ENCODE assay signal across 27 cellular contexts in genomic region chr3:145522179-145522578, GRCh38.
"Had no signal": no experiment of that assay in that cellular context is flagged by ENCODE, and none has a peak within 500 bp of the region (broad histone marks: within the 10 kb centered on the region; RNA-seq: fewer than 3 reads in every experiment).

No MANE protein-coding gene starts in this region.

- H3K36me3 ChIP-seq: left lung, lower lobe of right lung, neural progenitor cell, ovary, right atrium auricular region, sigmoid colon, spleen, tibial nerve, vagina had no signal

- H3K27ac ChIP-seq: left lung, lower lobe of right lung, neural progenitor cell, ovary, right atrium auricular region, sigmoid colon, spleen, tibial nerve, vagina had no signal

- H3K36me3 Mint-ChIP-seq: mesothelial cell of epicardium; naive B cell; natural killer cell; neural progenitor cell; stimulated activated naive B cell treated with anti-CD40 and anti-IgM and Interleukin-4, amounts not matched to agents 10 μg/mL and 1 μg/mL and 100 μg/mL, for 72 hours; type B pancreatic cell had no signal

- H3K4me3 ChIP-seq: left lung, lower lobe of right lung, neural progenitor cell, ovary, right atrium auricular region, sigmoid colon, spleen, tibial nerve, vagina had no signal

- FAIRE-seq: islet of Langerhans, kidney, small intestine had no signal

- H3K27ac Mint-ChIP-seq: immature natural killer cell; mesothelial cell of epicardium; natural killer cell; nephron progenitor cell; progenitor cell of endocrine pancreas; stimulated activated naive B cell treated with anti-CD40 and anti-IgM and Interleukin-4, amounts not matched to agents 10 μg/mL and 1 μg/mL and 100 μg/mL, for 72 hours; stimulated activated naive CD8-positive, alpha-beta T cell treated with anti-CD3 and anti-CD28 coated beads, Interleukin-15, Interleukin-2, amounts not matched to agents 100 ng/mL and 50 ng/mL, for 24 hours; type B pancreatic cell had no signal

- H2AFZ ChIP-seq: neural progenitor cell had no signal

- DNase-seq: hypothalamus; immature natural killer cell; kidney; left colon; lower lobe of right lung; mammary epithelial cell; mesendoderm; naive B cell; natural killer cell; nephron progenitor cell; ovary; sigmoid colon; small intestine; spleen; stimulated activated CD4-positive, alpha-beta T cell treated with anti-CD3 and anti-CD28 coated beads, Interleukin-4, amount 100 ng/mL, for 24 hours; stimulated activated naive B cell treated with anti-CD40 and anti-IgM and Interleukin-4, amounts not matched to agents 10 μg/mL and 1 μg/mL and 100 μg/mL, for 72 hours; substantia nigra had no signal

- H3K4me2 ChIP-seq: neural progenitor cell had no signal

- H3K4me1 Mint-ChIP-seq: immature natural killer cell; naive B cell; natural killer cell; nephron progenitor cell; stimulated activated naive B cell treated with anti-CD40 and anti-IgM and Interleukin-4, amounts not matched to agents 10 μg/mL and 1 μg/mL and 100 μg/mL, for 72 hours had no signal

- H3K4me3 Mint-ChIP-seq: mesothelial cell of epicardium; naive B cell; natural killer cell; nephron progenitor cell; neural progenitor cell; stimulated activated naive B cell treated with anti-CD40 and anti-IgM and Interleukin-4, amounts not matched to agents 10 μg/mL and 1 μg/mL and 100 μg/mL, for 72 hours; stimulated activated naive CD8-positive, alpha-beta T cell treated with anti-CD3 and anti-CD28 coated beads, Interleukin-15, Interleukin-2, amounts not matched to agents 100 ng/mL and 50 ng/mL, for 24 hours; type B pancreatic cell had no signal

- ATAC-seq: left colon, left lung, lower lobe of right lung, natural killer cell had no signal

- H3K4me1 ChIP-seq: left lung, lower lobe of right lung, neural progenitor cell, right atrium auricular region, sigmoid colon, spleen, tibial nerve, vagina had no signal

- H3K9me3 Mint-ChIP-seq: nephron progenitor cell; neural progenitor cell; stimulated activated naive B cell treated with anti-CD40 and anti-IgM and Interleukin-4, amounts not matched to agents 10 μg/mL and 1 μg/mL and 100 μg/mL, for 72 hours; type B pancreatic cell had no signal

- H3K27me3 Mint-ChIP-seq: naive B cell; progenitor cell of endocrine pancreas; stimulated activated naive B cell treated with anti-CD40 and anti-IgM and Interleukin-4, amounts not matched to agents 10 μg/mL and 1 μg/mL and 100 μg/mL, for 72 hours; stimulated activated naive CD8-positive, alpha-beta T cell treated with anti-CD3 and anti-CD28 coated beads, Interleukin-15, Interleukin-2, amounts not matched to agents 100 ng/mL and 50 ng/mL, for 24 hours; type B pancreatic cell had no signal

- H3K9ac ChIP-seq: neural progenitor cell had no signal

- H3K9me3 ChIP-seq: lower lobe of right lung, ovary, right atrium auricular region, sigmoid colon, spleen, tibial nerve, vagina had no signal

- H3K27me3 ChIP-seq: left lung, neural progenitor cell, ovary, right atrium auricular region, sigmoid colon, spleen, tibial nerve, vagina had no signal
